ENCODE assay signal across 11 cellular contexts in the genomic region with DNA sequence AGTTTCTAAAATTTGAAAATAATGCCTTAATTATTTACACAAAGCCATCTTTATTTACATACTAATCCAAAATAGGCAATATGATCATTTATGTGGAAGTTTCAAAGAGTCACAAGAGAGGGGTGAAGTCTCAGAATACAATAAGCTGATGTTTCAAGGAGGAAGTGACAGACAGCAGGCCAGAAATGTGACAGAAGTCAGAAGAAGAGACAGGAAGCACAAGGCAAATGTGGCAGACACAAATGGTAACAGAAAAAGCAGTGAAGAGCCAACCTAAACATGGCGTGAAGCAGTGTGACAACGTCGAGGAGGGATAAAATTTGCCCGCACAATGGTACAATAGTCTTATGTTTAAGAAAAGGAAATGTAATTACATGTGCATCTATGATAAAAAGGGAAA. TPM values are rescaled to one million over a fixed set of nuclear protein-coding genes. Genes with fewer than 3 reads are reported as not detected.
A peak's percentile ranks its signal among the peaks of the same experiment; 100 is the strongest.
DNase-seq lines count a peak whose midpoint lies in the region; ATAC-seq and TF ChIP-seq lines count a peak whose summit lies in the region.
"Had no signal": no experiment of that assay in that cellular context is flagged by ENCODE, and none has a peak within 500 bp of the region (broad histone marks: within the 10 kb centered on the region; RNA-seq: fewer than 3 reads in every experiment).

No MANE protein-coding gene starts in this region.

- no peak for TF ChIP-seq CTCF in GM10266 (IDR thresholded peaks at IDR 0.05; ENCODE audit: control insufficient read depth, insufficient read depth, low read depth, missing control alignments)

- DNase-seq in GM10266 (ENCODE audit: extremely low spot score): peak; percentile 6
- DNase-seq in activated CD8-positive, alpha-beta T cell treated with anti-CD3 and anti-CD28 coated beads, Interleukin-2, amount 10 ng/mL, durations not matched to agents 7 days and 5 days: no peak
- no peak for DNase-seq in stimulated activated naive CD4-positive, alpha-beta T cell (lab: John Stamatoyannopoulos, UW)
- DNase-seq in activated CD8-positive, alpha-beta memory T cell treated with anti-CD3 and anti-CD28 coated beads for 24 hours: no peak
- DNase-seq in nucleus accumbens (lab: John Stamatoyannopoulos, UW): no peak
- DNase-seq in stimulated activated CD4-positive, alpha-beta T cell treated with anti-CD3 and anti-CD28 coated beads, Interleukin-12 subunit alpha, Interleukin-12 subunit beta, amount 100 ng/mL, for 4 hours: no peak
- DNase-seq: activated naive CD4-positive, alpha-beta T cell had no signal

- peak overlapping the region; percentile 47 for H3K27ac Mint-ChIP-seq in activated CD8-positive, alpha-beta T cell treated with anti-CD3 and anti-CD28 coated beads, Interleukin-2, amount 10 ng/mL, durations not matched to agents 7 days and 5 days

- CTCF ChIA-PET in activated CD8-positive, alpha-beta T cell treated with anti-CD3 and anti-CD28 coated beads, Interleukin-2, amount 10 ng/mL, durations not matched to agents 7 days and 5 days (lab: Charles Lee): no interaction called here

- no peak overlapping the region for H3K4me3 Mint-ChIP-seq in activated CD8-positive, alpha-beta T cell treated with anti-CD3 and anti-CD28 coated beads, Interleukin-2, amount 10 ng/mL, durations not matched to agents 7 days and 5 days
- H3K4me3 Mint-ChIP-seq: T-helper 1 cell treated with Interleukin-12 subunit alpha and Interleukin-12 subunit beta and Interleukin-4 antibody, amounts not matched to agents 30 μg/mL and 1 μg/mL, for 36 hours had no signal

- POLR2A ChIA-PET in activated CD8-positive, alpha-beta T cell treated with anti-CD3 and anti-CD28 coated beads, Interleukin-2, amount 10 ng/mL, durations not matched to agents 7 days and 5 days (lab: Charles Lee): interaction anchor here (0.6 kb wide), 1 partner anchor 1619 kb away, joined by 4 read pairs; no protein-coding TSS in a partner anchor

- peaks cover 40% of the 10 kb centered on the region for H3K36me3 Mint-ChIP-seq in activated CD8-positive, alpha-beta T cell treated with anti-CD3 and anti-CD28 coated beads, Interleukin-2, amount 10 ng/mL, durations not matched to agents 7 days and 5 days (ENCODE audit: low read depth)

- peak; percentile 72 for ATAC-seq in GM19438 (IDR thresholded peaks at IDR 0.05; ENCODE audit: low read depth, unreplicated experiment)
- peak; percentile 50 for ATAC-seq in HG03060 (IDR thresholded peaks at IDR 0.05; ENCODE audit: low read depth, unreplicated experiment)
- no peak for ATAC-seq in activated CD8-positive, alpha-beta T cell treated with anti-CD3 and anti-CD28 coated beads, Interleukin-2, amount 10 ng/mL, durations not matched to agents 7 days and 5 days
- ATAC-seq: HCT116 had no signal

- peaks cover under 1% of the 10 kb centered on the region for H3K9me3 Mint-ChIP-seq in activated CD8-positive, alpha-beta T cell treated with anti-CD3 and anti-CD28 coated beads, Interleukin-2, amount 10 ng/mL, durations not matched to agents 7 days and 5 days (ENCODE audit: insufficient read depth)

- H3K27me3 Mint-ChIP-seq in activated CD8-positive, alpha-beta T cell treated with anti-CD3 and anti-CD28 coated beads, Interleukin-2, amount 10 ng/mL, durations not matched to agents 7 days and 5 days (ENCODE audit: low read depth): no peaks in the 10 kb centered on the region

- H3K4me1 Mint-ChIP-seq in activated CD8-positive, alpha-beta T cell treated with anti-CD3 and anti-CD28 coated beads, Interleukin-2, amount 10 ng/mL, durations not matched to agents 7 days and 5 days (ENCODE audit: low read depth): peaks cover 8% of the 10 kb centered on the region

RNA-seq across cellular contexts. Expression of gene SHPRH, which starts 59.8 kb away (rescaled TPM):
- 10 to 100 TPM; 14.2 to 16.3 TPM for total RNA-seq in activated CD8-positive, alpha-beta T cell treated with anti-CD3 and anti-CD28 coated beads, Interleukin-2, amount 10 ng/mL, durations not matched to agents 7 days and 5 days
